Comparison of ENCODE assay signal across 2 cellular contexts in the genomic region with DNA sequence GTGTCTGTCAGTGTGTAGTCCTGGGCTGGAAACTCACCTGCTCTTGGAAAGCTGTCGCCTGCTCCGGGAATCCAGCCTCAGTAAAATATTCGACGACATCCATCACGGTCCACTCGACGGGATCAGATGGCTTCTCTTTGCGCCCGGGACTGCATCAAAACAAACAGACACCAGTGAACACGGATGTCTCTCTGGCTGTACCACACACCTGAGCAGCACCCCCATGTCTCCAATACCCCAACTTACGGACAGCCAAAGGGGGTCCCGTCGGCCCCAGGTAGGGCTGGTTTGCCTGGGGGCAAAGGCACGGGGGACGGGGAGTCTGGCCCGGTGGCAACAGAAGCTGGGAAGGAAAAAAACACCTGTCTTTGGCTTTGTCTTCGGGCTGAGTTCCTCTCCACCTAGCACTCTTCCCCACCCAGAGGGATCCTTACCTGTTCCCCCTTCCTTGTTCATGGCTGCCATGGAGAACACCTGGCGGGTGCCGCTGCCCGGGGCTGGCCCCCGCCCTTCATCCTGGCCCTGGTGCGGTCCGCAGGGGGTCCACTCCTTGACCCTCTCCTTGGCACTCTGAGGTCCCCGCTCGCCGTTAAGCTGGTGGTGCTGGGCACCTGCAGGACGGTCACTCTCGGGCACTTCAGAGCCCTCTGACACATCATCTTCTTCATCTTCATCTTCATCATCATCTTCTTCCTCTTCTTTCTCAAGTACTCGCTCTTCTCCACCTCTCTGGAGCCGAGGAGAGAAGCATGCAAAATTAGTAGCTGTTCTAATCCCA.
TF ChIP-seq lines count a peak whose summit lies in the region.

No MANE protein-coding gene starts in this region.

TF ChIP-seq in SK-N-SH, 30 proteins besides CTCF, POLR2A, EP300 and RAD21 (continued from another document):
- TF ChIP-seq, protein P1, sequence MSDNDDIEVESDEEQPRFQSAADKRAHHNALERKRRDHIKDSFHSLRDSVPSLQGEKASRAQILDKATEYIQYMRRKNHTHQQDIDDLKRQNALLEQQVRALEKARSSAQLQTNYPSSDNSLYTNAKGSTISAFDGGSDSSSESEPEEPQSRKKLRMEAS (IDR thresholded peaks at IDR 0.05; ENCODE audit: low read depth) = no peak
- no peak for TF ChIP-seq MXI1 (IDR thresholded peaks at IDR 0.05; ENCODE audit: low read depth, low read length)
- TF ChIP-seq ELF1 (IDR thresholded peaks at IDR 0.05) = no peak
- TF ChIP-seq, protein P2, sequence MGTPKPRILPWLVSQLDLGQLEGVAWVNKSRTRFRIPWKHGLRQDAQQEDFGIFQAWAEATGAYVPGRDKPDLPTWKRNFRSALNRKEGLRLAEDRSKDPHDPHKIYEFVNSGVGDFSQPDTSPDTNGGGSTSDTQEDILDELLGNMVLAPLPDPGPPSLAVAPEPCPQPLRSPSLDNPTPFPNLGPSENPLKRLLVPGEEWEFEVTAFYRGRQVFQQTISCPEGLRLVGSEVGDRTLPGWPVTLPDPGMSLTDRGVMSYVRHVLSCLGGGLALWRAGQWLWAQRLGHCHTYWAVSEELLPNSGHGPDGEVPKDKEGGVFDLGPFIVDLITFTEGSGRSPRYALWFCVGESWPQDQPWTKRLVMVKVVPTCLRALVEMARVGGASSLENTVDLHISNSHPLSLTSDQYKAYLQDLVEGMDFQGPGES (IDR thresholded peaks at IDR 0.05; ENCODE audit: low read depth, low read length) = no peak
- no peak for TF ChIP-seq RXRA (IDR thresholded peaks at IDR 0.05; ENCODE audit: borderline replicate concordance, low read depth)
- no peak for TF ChIP-seq TCF12 (IDR thresholded peaks at IDR 0.05)

TF ChIP-seq in SK-N-SH treated with all-trans-retinoic acid at 6 μM for 48 hours, 23 proteins besides CTCF, POLR2A, EP300 and RAD21 (continued from another document):
- TF ChIP-seq, protein P3, sequence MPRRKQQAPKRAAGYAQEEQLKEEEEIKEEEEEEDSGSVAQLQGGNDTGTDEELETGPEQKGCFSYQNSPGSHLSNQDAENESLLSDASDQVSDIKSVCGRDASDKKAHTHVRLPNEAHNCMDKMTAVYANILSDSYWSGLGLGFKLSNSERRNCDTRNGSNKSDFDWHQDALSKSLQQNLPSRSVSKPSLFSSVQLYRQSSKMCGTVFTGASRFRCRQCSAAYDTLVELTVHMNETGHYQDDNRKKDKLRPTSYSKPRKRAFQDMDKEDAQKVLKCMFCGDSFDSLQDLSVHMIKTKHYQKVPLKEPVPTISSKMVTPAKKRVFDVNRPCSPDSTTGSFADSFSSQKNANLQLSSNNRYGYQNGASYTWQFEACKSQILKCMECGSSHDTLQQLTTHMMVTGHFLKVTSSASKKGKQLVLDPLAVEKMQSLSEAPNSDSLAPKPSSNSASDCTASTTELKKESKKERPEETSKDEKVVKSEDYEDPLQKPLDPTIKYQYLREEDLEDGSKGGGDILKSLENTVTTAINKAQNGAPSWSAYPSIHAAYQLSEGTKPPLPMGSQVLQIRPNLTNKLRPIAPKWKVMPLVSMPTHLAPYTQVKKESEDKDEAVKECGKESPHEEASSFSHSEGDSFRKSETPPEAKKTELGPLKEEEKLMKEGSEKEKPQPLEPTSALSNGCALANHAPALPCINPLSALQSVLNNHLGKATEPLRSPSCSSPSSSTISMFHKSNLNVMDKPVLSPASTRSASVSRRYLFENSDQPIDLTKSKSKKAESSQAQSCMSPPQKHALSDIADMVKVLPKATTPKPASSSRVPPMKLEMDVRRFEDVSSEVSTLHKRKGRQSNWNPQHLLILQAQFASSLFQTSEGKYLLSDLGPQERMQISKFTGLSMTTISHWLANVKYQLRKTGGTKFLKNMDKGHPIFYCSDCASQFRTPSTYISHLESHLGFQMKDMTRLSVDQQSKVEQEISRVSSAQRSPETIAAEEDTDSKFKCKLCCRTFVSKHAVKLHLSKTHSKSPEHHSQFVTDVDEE (CRISPR knock-in tag; IDR thresholded peaks at IDR 0.05) = no peak
- TF ChIP-seq, protein P4, sequence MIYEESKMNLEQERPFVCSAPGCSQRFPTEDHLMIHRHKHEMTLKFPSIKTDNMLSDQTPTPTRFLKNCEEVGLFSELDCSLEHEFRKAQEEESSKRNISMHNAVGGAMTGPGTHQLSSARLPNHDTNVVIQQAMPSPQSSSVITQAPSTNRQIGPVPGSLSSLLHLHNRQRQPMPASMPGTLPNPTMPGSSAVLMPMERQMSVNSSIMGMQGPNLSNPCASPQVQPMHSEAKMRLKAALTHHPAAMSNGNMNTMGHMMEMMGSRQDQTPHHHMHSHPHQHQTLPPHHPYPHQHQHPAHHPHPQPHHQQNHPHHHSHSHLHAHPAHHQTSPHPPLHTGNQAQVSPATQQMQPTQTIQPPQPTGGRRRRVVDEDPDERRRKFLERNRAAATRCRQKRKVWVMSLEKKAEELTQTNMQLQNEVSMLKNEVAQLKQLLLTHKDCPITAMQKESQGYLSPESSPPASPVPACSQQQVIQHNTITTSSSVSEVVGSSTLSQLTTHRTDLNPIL (CRISPR knock-in tag; IDR thresholded peaks at IDR 0.05; ENCODE audit: low read depth) = no peak
- TF ChIP-seq ZC3H10 (CRISPR knock-in tag; IDR thresholded peaks at IDR 0.05) = no peak
- TF ChIP-seq RARB (CRISPR knock-in tag; IDR thresholded peaks at IDR 0.05) = no peak
- TF ChIP-seq PPARA (CRISPR knock-in tag; IDR thresholded peaks at IDR 0.05; ENCODE audit: borderline replicate concordance) = no peak
- no peak for TF ChIP-seq GLIS3 (CRISPR knock-in tag; IDR thresholded peaks at IDR 0.05)
- TF ChIP-seq TCF4 (CRISPR knock-in tag; IDR thresholded peaks at IDR 0.05; ENCODE audit: borderline replicate concordance) = no peak
- no peak for TF ChIP-seq ZNF8 (CRISPR knock-in tag; IDR thresholded peaks at IDR 0.05)
- no peak for TF ChIP-seq CSRNP3 (CRISPR knock-in tag; IDR thresholded peaks at IDR 0.05)
- no peak for TF ChIP-seq ZNF565 (CRISPR knock-in tag; conservative IDR thresholded peaks at IDR 0.05; ENCODE audit: low read depth)
- no peak for TF ChIP-seq SNAI2 (CRISPR knock-in tag; IDR thresholded peaks at IDR 0.05)
- TF ChIP-seq, protein P5, sequence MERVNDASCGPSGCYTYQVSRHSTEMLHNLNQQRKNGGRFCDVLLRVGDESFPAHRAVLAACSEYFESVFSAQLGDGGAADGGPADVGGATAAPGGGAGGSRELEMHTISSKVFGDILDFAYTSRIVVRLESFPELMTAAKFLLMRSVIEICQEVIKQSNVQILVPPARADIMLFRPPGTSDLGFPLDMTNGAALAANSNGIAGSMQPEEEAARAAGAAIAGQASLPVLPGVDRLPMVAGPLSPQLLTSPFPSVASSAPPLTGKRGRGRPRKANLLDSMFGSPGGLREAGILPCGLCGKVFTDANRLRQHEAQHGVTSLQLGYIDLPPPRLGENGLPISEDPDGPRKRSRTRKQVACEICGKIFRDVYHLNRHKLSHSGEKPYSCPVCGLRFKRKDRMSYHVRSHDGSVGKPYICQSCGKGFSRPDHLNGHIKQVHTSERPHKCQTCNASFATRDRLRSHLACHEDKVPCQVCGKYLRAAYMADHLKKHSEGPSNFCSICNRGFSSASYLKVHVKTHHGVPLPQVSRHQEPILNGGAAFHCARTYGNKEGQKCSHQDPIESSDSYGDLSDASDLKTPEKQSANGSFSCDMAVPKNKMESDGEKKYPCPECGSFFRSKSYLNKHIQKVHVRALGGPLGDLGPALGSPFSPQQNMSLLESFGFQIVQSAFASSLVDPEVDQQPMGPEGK (CRISPR knock-in tag; IDR thresholded peaks at IDR 0.05; ENCODE audit: borderline replicate concordance) = no peak
- no peak for TF ChIP-seq BACH2 (CRISPR knock-in tag; IDR thresholded peaks at IDR 0.05; ENCODE audit: borderline replicate concordance)
TF ChIP-seq in SK-N-SH treated with all-trans-retinoic acid at 6 μM for 48 hours: peak in this region for 0.
